24 cellular contexts compared by ENCODE assay signal in the genomic region with DNA sequence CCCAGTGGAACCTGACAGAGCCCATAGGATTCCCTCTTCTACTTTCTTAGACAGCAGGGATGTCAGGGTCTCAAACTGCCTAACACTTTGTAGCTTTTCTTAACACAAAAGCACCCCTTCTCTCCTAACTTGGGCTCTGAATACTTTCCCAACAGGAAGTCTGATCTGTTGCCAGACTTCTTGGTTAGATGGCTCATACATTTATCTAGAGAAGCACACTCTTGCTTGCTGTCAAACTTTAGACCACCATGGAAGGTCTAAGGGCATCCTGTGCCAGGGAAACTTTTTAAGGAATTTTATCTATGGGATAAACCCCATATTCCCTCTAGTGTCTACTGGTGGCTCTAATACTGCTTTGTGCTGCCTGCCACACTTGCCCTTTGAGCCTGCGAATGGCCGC.
"Had no signal": no experiment of that assay in that cellular context is flagged by ENCODE, and none has a peak within 500 bp of the region (broad histone marks: within the 10 kb centered on the region; RNA-seq: fewer than 3 reads in every experiment).

No MANE protein-coding gene starts in this region.

- DNase-seq: activated CD4-positive, alpha-beta T cell treated with anti-CD3 and anti-CD28 coated beads, Interleukin-2, amount 50 U/mL, for 1 hour; activated CD4-positive, CD25-positive, alpha-beta regulatory T cell treated with anti-CD3 and anti-CD28 coated beads, Interleukin-2, amount 50 U/mL, for 72 hours; activated effector memory CD4-positive, alpha-beta T cell treated with Interleukin-2 at 50 U/mL for 16 hours; activated naive CD4-positive, alpha-beta T cell treated with anti-CD3 and anti-CD28 coated beads, Interleukin-2, amount 10 ng/mL, durations not matched to agents 7 days and 5 days; activated T-cell treated with anti-CD3 and anti-CD28 coated beads, Interleukin-2, amount 50 U/mL, for 1 hour; cortex of kidney; heart left ventricle; immature natural killer cell; kidney glomerular epithelial cell; left ventricle myocardium superior; mucosa of descending colon; naive B cell; sigmoid colon; spleen; stimulated activated CD4-positive, alpha-beta T cell treated with anti-CD3 and anti-CD28 coated beads, Interleukin-4, amount 100 ng/mL, for 4 hours; stimulated activated naive CD4-positive, alpha-beta T cell; thyroid gland had no signal

- H3K27ac ChIP-seq: ascending aorta, gastroesophageal sphincter, neural progenitor cell, parathyroid adenoma, sigmoid colon, thyroid gland, VCaP had no signal

- H3K4me3 Mint-ChIP-seq: activated naive CD4-positive, alpha-beta T cell treated with anti-CD3 and anti-CD28 coated beads, Interleukin-2, amount 10 ng/mL, durations not matched to agents 7 days and 5 days; immature natural killer cell; neural progenitor cell; T-helper 1 cell treated with Interleukin-12 subunit alpha and Interleukin-12 subunit beta and Interleukin-4 antibody, amounts not matched to agents 30 μg/mL and 1 μg/mL, for 36 hours had no signal

- H3K27ac Mint-ChIP-seq: activated naive CD4-positive, alpha-beta T cell treated with anti-CD3 and anti-CD28 coated beads, Interleukin-2, amount 10 ng/mL, durations not matched to agents 7 days and 5 days; immature natural killer cell; neural progenitor cell; T-helper 1 cell treated with Interleukin-12 subunit alpha and Interleukin-12 subunit beta and Interleukin-4 antibody, amounts not matched to agents 30 μg/mL and 1 μg/mL, for 36 hours had no signal

- H3K27me3 Mint-ChIP-seq: activated naive CD4-positive, alpha-beta T cell treated with anti-CD3 and anti-CD28 coated beads, Interleukin-2, amount 10 ng/mL, durations not matched to agents 7 days and 5 days; naive B cell had no signal

- FAIRE-seq: endometrium had no signal

- H3K9me3 ChIP-seq: ascending aorta, gastroesophageal sphincter, heart left ventricle, mucosa of descending colon, sigmoid colon, spleen, thyroid gland had no signal

- H3K27me3 ChIP-seq: ascending aorta, gastroesophageal sphincter, heart left ventricle, neural progenitor cell, sigmoid colon, spleen, thyroid gland had no signal

- H3K36me3 ChIP-seq: neural progenitor cell, thyroid gland had no signal

- H3K9me3 Mint-ChIP-seq: activated naive CD4-positive, alpha-beta T cell treated with anti-CD3 and anti-CD28 coated beads, Interleukin-2, amount 10 ng/mL, durations not matched to agents 7 days and 5 days; immature natural killer cell; naive B cell; neural progenitor cell; T-helper 1 cell treated with Interleukin-12 subunit alpha and Interleukin-12 subunit beta and Interleukin-4 antibody, amounts not matched to agents 30 μg/mL and 1 μg/mL, for 36 hours had no signal

- H3K4me3 ChIP-seq: ascending aorta, gastroesophageal sphincter, heart left ventricle, mucosa of descending colon, neural progenitor cell, sigmoid colon, spleen, thyroid gland had no signal

- ATAC-seq: gastroesophageal sphincter, heart left ventricle, left ventricle myocardium superior, mucosa of descending colon had no signal
